In the genomic region with DNA sequence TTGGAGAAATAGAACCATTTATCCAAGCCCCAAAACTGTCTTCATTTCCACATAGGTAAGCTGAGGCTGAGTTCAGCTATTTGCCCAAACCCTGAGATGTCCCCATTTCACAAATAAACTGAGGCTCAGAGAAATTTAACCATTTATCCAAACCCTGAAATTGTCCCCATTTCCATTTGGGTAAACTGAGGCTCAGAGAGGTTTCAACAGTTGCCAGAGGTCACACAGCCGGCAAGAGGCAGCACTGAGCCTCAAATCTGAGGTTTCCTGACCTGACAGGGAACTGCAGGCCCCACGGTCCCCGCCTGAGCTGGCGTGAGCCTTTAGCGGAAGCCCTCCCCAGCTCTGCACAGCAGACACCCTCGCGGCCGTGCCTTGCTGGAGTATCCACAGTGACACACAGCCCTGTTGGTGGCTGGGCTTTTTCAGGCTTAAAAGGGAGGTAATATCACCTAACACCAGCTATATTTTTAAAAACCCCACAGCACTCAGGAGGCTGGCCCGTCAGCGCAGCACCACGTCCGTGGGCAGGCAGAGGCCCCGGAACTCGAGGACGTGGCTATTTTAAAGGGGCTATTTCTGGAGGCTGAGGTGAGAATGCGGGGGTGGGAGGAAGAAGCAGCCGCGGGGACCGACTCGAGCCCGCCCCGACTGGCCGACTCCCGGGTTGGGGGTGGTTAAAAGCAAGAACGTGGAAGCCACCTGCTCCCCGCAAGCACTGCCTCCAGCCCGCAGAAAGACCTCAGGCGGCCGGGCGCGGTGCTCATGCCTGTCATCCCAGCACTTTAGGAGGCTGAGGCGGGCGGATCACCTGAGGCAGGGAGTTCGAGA, we compare ENCODE assay signal across 8 cellular contexts. TPM values are rescaled to one million over a fixed set of nuclear protein-coding genes. Genes with fewer than 3 reads are reported as not detected.
DNase-seq lines count a peak whose midpoint lies in the region; ATAC-seq and TF ChIP-seq lines count a peak whose summit lies in the region.

No MANE protein-coding gene starts in this region.

- H3K36me3 ChIP-seq in OCI-LY7 (ENCODE audit: insufficient read depth, low read length) (no peaks in the 10 kb centered on the region), smooth muscle cell (ENCODE audit: low read depth) (no peaks in the 10 kb centered on the region), testis (ENCODE audit: low read depth, missing control alignments) (no peaks in the 10 kb centered on the region)

- DNase-seq in GM12865 (ENCODE audit: low read depth) (peak; percentile 80), OCI-LY7 (ENCODE audit: low spot score) (peak; percentile 55), right cardiac atrium (peak in 2 of 3 donors; percentile 62 to 70), smooth muscle cell (lab: John Stamatoyannopoulos, UW; ENCODE audit: unreplicated experiment) (no peak), testis (no peak), mucosa of gallbladder (ENCODE audit: low spot score) (no peak)
- no peak for DNase-seq in activated CD4-positive, CD25-positive, alpha-beta regulatory T cell treated with anti-CD3 and anti-CD28 coated beads, Interleukin-2, amount 50 U/mL, for 72 hours

- peak overlapping the region; percentile 63 for H3K4me2 ChIP-seq in OCI-LY7 (ENCODE audit: low read length)
- no peak overlapping the region for H3K4me2 ChIP-seq in smooth muscle cell

- H2AFZ ChIP-seq in OCI-LY7 (ENCODE audit: low read length): peak overlapping the region; percentile 60; the same call in 1 of the 2 replicates
- no peak overlapping the region for H2AFZ ChIP-seq in smooth muscle cell (ENCODE audit: low read depth)

- ATAC-seq in GM21825 (IDR thresholded peaks at IDR 0.05; ENCODE audit: unreplicated experiment) (peak; percentile 56), right cardiac atrium (peak; percentile 57 to 71)

- BruUV-seq in OCI-LY7 (replicated peaks; lab: Mats Ljungman, UMichigan): no TSS peak

- intact Hi-C loops in OCI-LY7 (cut with micrococcal nuclease; ENCODE audit: unreplicated experiment): no loop called here
- intact Hi-C loops in right cardiac atrium (cut with DNase I): no loop called here
- intact Hi-C loops in testis (cut with DNase I; ENCODE audit: low total_unique reads): no loop called here

- H3K4me3 ChIP-seq in GM12865 (ENCODE audit: low read depth, low read length) (no peak overlapping the region), OCI-LY7 (ENCODE audit: low read depth, low read length, poor library complexity, severe bottlenecking) (peak overlapping the region; percentile 34), right cardiac atrium (ENCODE audit: low read length) (no peak overlapping the region), smooth muscle cell (no peak overlapping the region), testis (no peak overlapping the region)

- H3K9me2 ChIP-seq in OCI-LY7 (ENCODE audit: insufficient read depth, low read length): no peaks in the 10 kb centered on the region

- POLR2A ChIA-PET in OCI-LY7 (lab: Charles Lee): no interaction called here

- WGBS in right cardiac atrium: 27% methylated on average over 34 of the region's 34 CpGs
- 72% methylated on average over 33 of the region's 34 CpGs for WGBS in smooth muscle cell (ENCODE audit: low lambda C conversion rate)
- 26 to 38% methylated on average over 13 to 34 of the region's 34 CpGs for WGBS in testis, 2 donors

- H4K20me1 ChIP-seq in OCI-LY7 (ENCODE audit: insufficient read depth, low read length): no peaks in the 10 kb centered on the region
- H4K20me1 ChIP-seq in smooth muscle cell (ENCODE audit: low read depth): peaks cover 33% of the 10 kb centered on the region

- H3F3A ChIP-seq in smooth muscle cell (ENCODE audit: low read depth): no peaks in the 10 kb centered on the region

- H3K9ac ChIP-seq in smooth muscle cell (ENCODE audit: low read depth): no peak overlapping the region

- peaks cover 5% of the 10 kb centered on the region; the same call in 1 of the 2 replicates for H3K9me3 ChIP-seq in OCI-LY7 (ENCODE audit: low read length)
- no peaks in the 10 kb centered on the region for H3K9me3 ChIP-seq in right cardiac atrium (ENCODE audit: control insufficient read depth, low read length)
- no peaks in the 10 kb centered on the region for H3K9me3 ChIP-seq in smooth muscle cell (replicated peaks; ENCODE audit: low read depth)
- no peaks in the 10 kb centered on the region for H3K9me3 ChIP-seq in testis

- H3K79me2 ChIP-seq in OCI-LY7 (ENCODE audit: insufficient read depth, low read depth, low read length) (no peaks in the 10 kb centered on the region), smooth muscle cell (ENCODE audit: low read depth) (no peaks in the 10 kb centered on the region)

- H3K27ac ChIP-seq in OCI-LY7 (ENCODE audit: low read depth, low read length, poor library complexity, severe bottlenecking): no peak overlapping the region
- H3K27ac ChIP-seq in right cardiac atrium (ENCODE audit: low read length): no peak overlapping the region
- no peak overlapping the region for H3K27ac ChIP-seq in smooth muscle cell (ENCODE audit: low read depth)
- no peak overlapping the region for H3K27ac ChIP-seq in testis

- CTCF ChIA-PET in OCI-LY7 (lab: Charles Lee; ENCODE audit: unreplicated experiment): no interaction called here

- H3K4me1 ChIP-seq in OCI-LY7 (ENCODE audit: insufficient read depth, low read length, poor library complexity, severe bottlenecking) (peaks cover 10% of the 10 kb centered on the region), right cardiac atrium (ENCODE audit: control insufficient read depth, insufficient read depth, low read length) (no peaks in the 10 kb centered on the region), smooth muscle cell (ENCODE audit: low read depth) (no peaks in the 10 kb centered on the region), testis (no peaks in the 10 kb centered on the region)

- no peak for TF ChIP-seq POLR2A in testis (IDR thresholded peaks at IDR 0.05)

- TF ChIP-seq CTCF in GM12865 (IDR thresholded peaks at IDR 0.05; ENCODE audit: insufficient read depth, low read depth, low read length, missing control alignments) (peak; percentile 25), OCI-LY7 (conservative IDR thresholded peaks at IDR 0.05; ENCODE audit: low read length) (peak; percentile 64), smooth muscle cell (IDR thresholded peaks at IDR 0.05; ENCODE audit: borderline replicate concordance, insufficient read depth, poor library complexity, severe bottlenecking) (no peak), testis (IDR thresholded peaks at IDR 0.05) (no peak)

- H3K27me3 ChIP-seq in right cardiac atrium (ENCODE audit: control insufficient read depth, insufficient read depth): no peaks in the 10 kb centered on the region
- no peaks in the 10 kb centered on the region for H3K27me3 ChIP-seq in smooth muscle cell (ENCODE audit: low read depth)
- no peaks in the 10 kb centered on the region for H3K27me3 ChIP-seq in testis

RNA-seq across cellular contexts. Expression of a gene that starts 18.5 kb away (rescaled TPM):
- total RNA-seq in OCI-LY7 (2014; rRNA removed; shearing (Covaris generic)): 39.0 and 48.5 TPM in 2 replicates
- total RNA-seq in OCI-LY7 (2022) (76.6 and 88.7 TPM in 2 replicates), right cardiac atrium (100 to 1,000 TPM; 122 to 153 (median 126) TPM), smooth muscle cell (57.1 and 71.6 TPM in 2 replicates), testis (100 to 1,000 TPM in 1 of 2 donors, 10 to 100 TPM in 1; 85.6 to 138 TPM), mucosa of gallbladder (184 TPM)
- polyA plus RNA-seq in right cardiac atrium (31.9 TPM), smooth muscle cell (24.8 and 30.2 TPM in 2 replicates), testis (ENCODE audit: insufficient read depth, low read depth, low replicate concordance) (27.1 TPM)

Comparison
In these comparisons a context has a peak if more than half of its experiments do, and no peak if none do; other contexts are left out.
1. DNase-seq: peak in GM12865 (single experiment), OCI-LY7 (single experiment) and right cardiac atrium (2 of 3); none in smooth muscle cell (single experiment), testis (single experiment), activated CD4-positive, CD25-positive, alpha-beta regulatory T cell treated with anti-CD3 and anti-CD28 coated beads, Interleukin-2, amount 50 U/mL, for 72 hours (single experiment) and mucosa of gallbladder (single experiment).
2. CTCF ChIP-seq: peak in GM12865 (single experiment) and OCI-LY7 (single experiment); none in smooth muscle cell (single experiment) and testis (0 of 3).